In the genomic region with DNA sequence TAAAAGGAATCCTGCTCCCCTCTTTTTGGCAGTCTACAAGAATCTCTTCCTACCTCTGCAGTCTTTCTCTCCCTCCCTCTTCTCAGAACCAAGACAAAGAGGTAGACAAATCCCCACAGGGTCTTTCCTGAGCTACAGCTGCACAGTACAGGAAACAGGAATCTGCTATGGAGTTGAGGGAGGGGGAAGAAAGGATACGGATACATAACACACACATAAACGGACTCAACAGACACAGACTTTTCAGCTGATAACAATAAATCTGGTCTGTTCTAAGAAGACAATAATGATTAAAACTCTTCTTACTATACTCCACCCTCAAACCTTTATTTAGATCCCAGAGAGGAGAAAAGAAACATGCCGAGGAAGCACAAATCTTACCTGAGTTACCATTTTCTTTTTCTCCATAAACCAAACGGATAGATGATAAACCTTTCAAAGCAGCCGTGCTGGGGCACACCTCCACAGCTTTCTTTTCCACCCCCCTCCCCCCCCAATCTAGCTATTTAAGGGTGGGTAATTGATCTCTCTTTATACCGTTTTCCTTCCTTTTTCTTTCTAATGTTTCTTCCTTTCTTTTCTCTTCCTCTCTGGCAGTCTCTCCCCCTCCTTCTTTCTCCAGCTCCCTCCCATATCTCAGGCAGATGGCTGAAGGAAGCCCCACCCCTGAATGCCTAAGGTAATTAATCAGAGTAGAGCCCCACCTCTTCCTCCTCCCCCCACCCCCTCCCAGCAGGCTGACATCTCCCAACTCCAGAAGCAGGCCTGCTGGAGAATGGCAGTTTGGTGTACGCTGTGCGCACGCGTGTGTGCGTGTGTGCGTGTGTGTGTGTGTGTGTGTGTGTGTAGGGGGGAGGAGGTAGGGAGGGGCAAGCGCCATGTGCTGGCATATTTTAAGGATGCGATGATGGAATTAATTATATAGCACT, we compare ENCODE assay signal across 8 cellular contexts.
DNase-seq lines count a peak whose midpoint lies in the region; ATAC-seq lines count a peak whose summit lies in the region.

No MANE protein-coding gene starts in this region.

- H3K27ac ChIP-seq in BLaER1: no peak overlapping the region
- H3K27ac ChIP-seq in HUES64 (ENCODE audit: low read depth, low read length): peak overlapping the region; percentile 47

- no peaks in the 10 kb centered on the region for H3K27me3 ChIP-seq in BLaER1
- no peaks in the 10 kb centered on the region for H3K27me3 ChIP-seq in HUES64 (ENCODE audit: insufficient read depth, low read length)

- H3K9me3 ChIP-seq in BLaER1 (no peaks in the 10 kb centered on the region), HUES64 (ENCODE audit: insufficient read depth, low read depth, low read length) (no peaks in the 10 kb centered on the region)

- WGBS in HUES64: under 1% methylated on average over 10 of the region's 14 CpGs

- peak; percentile 85 for ATAC-seq in left colon

- intact Hi-C loops in left colon (cut with DNase I, micrococcal nuclease): no loop called here

- H4K20me1 ChIP-seq in BLaER1: no peaks in the 10 kb centered on the region

- peak overlapping the region; percentile 32 for H3K4me2 ChIP-seq in BLaER1

- H3K4me1 ChIP-seq in BLaER1 (peaks cover 9% of the 10 kb centered on the region), HUES64 (ENCODE audit: insufficient read depth, low read length) (peaks cover 64% of the 10 kb centered on the region)

- H3K4me3 ChIP-seq in BLaER1: no peak overlapping the region
- H3K4me3 ChIP-seq in HUES64 (ENCODE audit: low read length): peak overlapping the region; percentile 86

- H3K36me3 ChIP-seq in BLaER1: no peaks in the 10 kb centered on the region
- H3K36me3 ChIP-seq in HUES64 (ENCODE audit: insufficient read depth, low read length): no peaks in the 10 kb centered on the region

- H3K9ac ChIP-seq in BLaER1 (no peak overlapping the region), HUES64 (ENCODE audit: low read depth, low read length) (peak overlapping the region; percentile 65)

- peak; percentile 93 for DNase-seq in OCI-M1 (lab: John Stamatoyannopoulos, UW)
- DNase-seq in dermis microvascular lymphatic vessel endothelial cell (ENCODE audit: low read depth in 2 of 2): peak; percentile 89 to 96
- peak; percentile 81 to 93 for DNase-seq in left colon
- peak; percentile 95 for DNase-seq in stromal cell of bone marrow (ENCODE audit: low read depth)
- no peak for DNase-seq in effector CD8-positive, alpha-beta T cell (lab: John Stamatoyannopoulos, UW)
- DNase-seq in cortex of kidney (lab: John Stamatoyannopoulos, UW): no peak

Comparison
In these comparisons a context has a peak if more than half of its experiments do, and no peak if none do; other contexts are left out.
1. DNase-seq: peak in OCI-M1 (single experiment), dermis microvascular lymphatic vessel endothelial cell (2 of 2), left colon (2 of 2) and stromal cell of bone marrow (single experiment); none in effector CD8-positive, alpha-beta T cell (single experiment) and cortex of kidney (single experiment).